15 cellular contexts compared by ENCODE assay signal in the genomic region with DNA sequence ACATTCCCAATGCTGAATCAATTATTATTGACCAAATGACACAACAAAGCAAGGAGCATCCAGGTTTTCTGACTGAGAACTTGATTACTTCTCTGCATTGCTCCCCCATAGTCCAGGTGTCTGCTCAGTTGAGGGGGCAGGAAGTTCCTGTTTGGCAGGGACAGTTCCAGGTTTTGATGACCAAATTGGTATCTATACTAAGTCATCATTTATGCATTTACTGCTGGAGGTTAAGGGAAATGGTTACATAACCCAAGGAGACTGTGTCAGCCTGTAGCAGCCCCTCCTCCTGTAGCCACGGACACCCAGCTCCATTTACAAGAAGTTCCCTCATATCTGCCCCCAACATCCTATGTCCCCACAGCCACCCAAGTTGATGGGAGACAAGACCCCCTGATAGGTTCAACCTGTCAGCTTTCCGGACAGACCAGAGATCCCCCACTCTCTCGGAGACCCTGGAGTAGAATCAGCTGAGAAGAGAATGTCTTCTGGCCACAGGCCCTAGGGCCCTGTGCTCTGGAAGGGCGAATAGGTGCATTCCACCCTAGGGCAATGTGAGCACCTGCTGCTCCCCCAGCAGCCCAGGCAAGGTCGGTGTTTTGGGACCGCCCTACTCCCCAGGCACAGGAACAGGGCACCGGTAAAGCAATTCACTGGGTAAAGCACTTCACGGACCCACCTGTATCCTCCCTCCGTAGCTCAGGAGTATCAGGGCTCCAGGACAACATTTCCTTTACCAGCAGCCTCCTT. TPM values are rescaled to one million over a fixed set of nuclear protein-coding genes. Genes with fewer than 3 reads are reported as not detected.
DNase-seq lines count a peak whose midpoint lies in the region; ATAC-seq and TF ChIP-seq lines count a peak whose summit lies in the region.
"Had no signal": no experiment of that assay in that cellular context is flagged by ENCODE, and none has a peak within 500 bp of the region (broad histone marks: within the 10 kb centered on the region; RNA-seq: fewer than 3 reads in every experiment).

No MANE protein-coding gene starts in this region.

- H3K27ac Mint-ChIP-seq in activated naive CD8-positive, alpha-beta T cell treated with anti-CD3 and anti-CD28 coated beads for 36 hours: peak overlapping the region; percentile 12
- H3K27ac Mint-ChIP-seq in activated naive CD8-positive, alpha-beta T cell treated with anti-CD3 and anti-CD28 coated beads, Interleukin-2, amount 50 U/mL, for 24 hours: no peak overlapping the region
- H3K27ac Mint-ChIP-seq: activated CD4-positive, alpha-beta T cell treated with anti-CD3 and anti-CD28 coated beads, Interleukin-2, amount 10 ng/mL, durations not matched to agents 7 days and 5 days; activated T-cell treated with anti-CD3 and anti-CD28 coated beads, Interleukin-2, amount 50 U/mL, for 72 hours had no signal

- H3K4me3 Mint-ChIP-seq in activated naive CD8-positive, alpha-beta T cell treated with anti-CD3 and anti-CD28 coated beads for 36 hours: no peak overlapping the region
- no peak overlapping the region for H3K4me3 Mint-ChIP-seq in activated naive CD8-positive, alpha-beta T cell treated with anti-CD3 and anti-CD28 coated beads, Interleukin-2, amount 50 U/mL, for 24 hours
- H3K4me3 Mint-ChIP-seq: activated CD4-positive, alpha-beta T cell treated with anti-CD3 and anti-CD28 coated beads, Interleukin-2, amount 10 ng/mL, durations not matched to agents 7 days and 5 days; activated T-cell treated with anti-CD3 and anti-CD28 coated beads, Interleukin-2, amount 50 U/mL, for 72 hours had no signal

- H3K4me2 ChIP-seq in PC-3 (ENCODE audit: low read length): peak overlapping the region; percentile 78

- H3K4me3 ChIP-seq in PC-3 (ENCODE audit: low read length) (peak overlapping the region; percentile 17; the same call in 1 of the 2 replicates), fibroblast of villous mesenchyme (ENCODE audit: low read depth, low read length) (no peak overlapping the region), stomach (no peak overlapping the region)
- H3K4me3 ChIP-seq: heart right ventricle, psoas muscle had no signal

- H2AFZ ChIP-seq in PC-3 (ENCODE audit: low read length): no peak overlapping the region

- H3K27ac ChIP-seq in PC-3 (ENCODE audit: low read length) (peak overlapping the region; percentile 85), stomach (peak overlapping the region; percentile 4 to 80 (median 74))
- H3K27ac ChIP-seq: heart right ventricle, psoas muscle had no signal

- 64 to 76% (median 74%) methylated on average over 9 of the region's 9 CpGs for WGBS in stomach, 5 donors

- H3K27me3 Mint-ChIP-seq in activated naive CD8-positive, alpha-beta T cell treated with anti-CD3 and anti-CD28 coated beads for 36 hours: no peaks in the 10 kb centered on the region
- peaks cover 3% of the 10 kb centered on the region for H3K27me3 Mint-ChIP-seq in activated naive CD8-positive, alpha-beta T cell treated with anti-CD3 and anti-CD28 coated beads, Interleukin-2, amount 50 U/mL, for 24 hours
- H3K27me3 Mint-ChIP-seq: activated CD4-positive, alpha-beta T cell treated with anti-CD3 and anti-CD28 coated beads, Interleukin-2, amount 10 ng/mL, durations not matched to agents 7 days and 5 days had no signal

- intact Hi-C loops in PC-3 (cut with micrococcal nuclease) (loop anchor here (1.0 to 5.0 kb wide), 2 partner anchors 17 to 43 kb away; no protein-coding TSS in a partner anchor), stomach (cut with DNase I; ENCODE audit: low total_unique reads) (no loop called here)

- POLR2A ChIA-PET in PC-3 (lab: Charles Lee; ENCODE audit: unreplicated experiment): no interaction called here

- CTCF ChIA-PET in PC-3 (lab: Charles Lee): no interaction called here

- H3K9ac ChIP-seq in PC-3 (ENCODE audit: low read length): no peak overlapping the region; the same call in 1 of the 2 replicates

- H3K4me1 ChIP-seq in PC-3 (ENCODE audit: insufficient read depth, low read length): peaks cover 65% of the 10 kb centered on the region
- peaks cover 61 to 79% (median 73%) of the 10 kb centered on the region in 4 donors for H3K4me1 ChIP-seq in stomach

- peaks cover 21% of the 10 kb centered on the region for H3K4me1 Mint-ChIP-seq in activated naive CD8-positive, alpha-beta T cell treated with anti-CD3 and anti-CD28 coated beads for 36 hours
- peaks cover 14% of the 10 kb centered on the region for H3K4me1 Mint-ChIP-seq in activated naive CD8-positive, alpha-beta T cell treated with anti-CD3 and anti-CD28 coated beads, Interleukin-2, amount 50 U/mL, for 24 hours

- no peak for TF ChIP-seq POLR2A in stomach (IDR thresholded peaks at IDR 0.05)

- no peak for TF ChIP-seq CTCF in PC-3 (conservative IDR thresholded peaks at IDR 0.05; ENCODE audit: low read depth, low read length)
- no peak for TF ChIP-seq CTCF in fibroblast of villous mesenchyme (IDR thresholded peaks at IDR 0.05; ENCODE audit: insufficient read depth, low read depth, low read length)
- no peak for TF ChIP-seq CTCF in stomach (IDR thresholded peaks at IDR 0.05)

- no peaks in the 10 kb centered on the region for H3K9me3 Mint-ChIP-seq in activated naive CD8-positive, alpha-beta T cell treated with anti-CD3 and anti-CD28 coated beads for 36 hours
- no peaks in the 10 kb centered on the region for H3K9me3 Mint-ChIP-seq in activated naive CD8-positive, alpha-beta T cell treated with anti-CD3 and anti-CD28 coated beads, Interleukin-2, amount 50 U/mL, for 24 hours
- H3K9me3 Mint-ChIP-seq: activated CD4-positive, alpha-beta T cell treated with anti-CD3 and anti-CD28 coated beads, Interleukin-2, amount 10 ng/mL, durations not matched to agents 7 days and 5 days; activated T-cell treated with anti-CD3 and anti-CD28 coated beads, Interleukin-2, amount 50 U/mL, for 72 hours had no signal

- no peaks in the 10 kb centered on the region for H3K79me2 ChIP-seq in PC-3 (ENCODE audit: low read length)

- DNase-seq in activated naive CD8-positive, alpha-beta T cell treated with anti-CD3 and anti-CD28 coated beads for 36 hours: no peak
- DNase-seq in activated naive CD8-positive, alpha-beta T cell treated with anti-CD3 and anti-CD28 coated beads, Interleukin-2, amount 50 U/mL, for 24 hours: no peak
- DNase-seq in PC-3 (peak; percentile 55), fibroblast of villous mesenchyme (ENCODE audit: low read depth) (peak; percentile 21), stomach (no peak), cerebellum (ENCODE audit: low spot score) (no peak), mesenteric fat pad (ENCODE audit: low spot score) (no peak), C1 segment of cervical spinal cord (lab: John Stamatoyannopoulos, UW) (no peak)
- DNase-seq: activated CD4-positive, alpha-beta T cell treated with anti-CD3 and anti-CD28 coated beads, Interleukin-2, amount 10 ng/mL, durations not matched to agents 7 days and 5 days; activated T-cell treated with anti-CD3 and anti-CD28 coated beads, Interleukin-2, amount 50 U/mL, for 72 hours; heart right ventricle; NCI-H1048; psoas muscle; SHP77 treated with DMSO at 0.1 percent for 48 hours; T1000 had no signal

- no TSS peak for BruUV-seq in PC-3 (replicated peaks; lab: Mats Ljungman, UMichigan)

- no peak for ATAC-seq in activated naive CD8-positive, alpha-beta T cell treated with anti-CD3 and anti-CD28 coated beads, Interleukin-2, amount 50 U/mL, for 24 hours
- ATAC-seq in PC-3: 0 out of 2 replicates have a peak, but pooled peaks have one; percentile 2
- ATAC-seq: heart right ventricle, psoas muscle had no signal

- H4K20me1 ChIP-seq in PC-3 (ENCODE audit: low read length): no peaks in the 10 kb centered on the region

- H3K9me2 ChIP-seq in PC-3 (replicated peaks; ENCODE audit: low read length): no peaks in the 10 kb centered on the region

- H3K36me3 Mint-ChIP-seq in activated naive CD8-positive, alpha-beta T cell treated with anti-CD3 and anti-CD28 coated beads for 36 hours: no peaks in the 10 kb centered on the region
- no peaks in the 10 kb centered on the region for H3K36me3 Mint-ChIP-seq in activated naive CD8-positive, alpha-beta T cell treated with anti-CD3 and anti-CD28 coated beads, Interleukin-2, amount 50 U/mL, for 24 hours (ENCODE audit: low read depth)

- H3K36me3 ChIP-seq in PC-3 (ENCODE audit: low read depth, low read length) (no peaks in the 10 kb centered on the region), stomach (no peaks in the 10 kb centered on the region)
- H3K36me3 ChIP-seq: heart right ventricle had no signal

- H3K9me3 ChIP-seq in PC-3 (ENCODE audit: low read length) (no peaks in the 10 kb centered on the region), stomach (no peaks in the 10 kb centered on the region)
- H3K9me3 ChIP-seq: heart right ventricle, psoas muscle had no signal

- H3F3A ChIP-seq in PC-3 (ENCODE audit: low read length, unreplicated experiment): peaks cover 9% of the 10 kb centered on the region

- TF ChIP-seq EP300 in stomach (IDR thresholded peaks at IDR 0.05): no peak

- H3K27me3 ChIP-seq in PC-3 (ENCODE audit: low read length) (no peaks in the 10 kb centered on the region), stomach (no peaks in the 10 kb centered on the region)
- H3K27me3 ChIP-seq: heart right ventricle had no signal

RNA-seq across cellular contexts. Expression of gene IRF2BPL, which starts 23.6 kb away (rescaled TPM):
- 10 to 100 TPM; 34.8 to 36.2 TPM for total RNA-seq in activated naive CD8-positive, alpha-beta T cell treated with anti-CD3 and anti-CD28 coated beads for 36 hours
- 113 and 146 TPM in 2 replicates for total RNA-seq in PC-3 (2014; rRNA removed)
- 40.2 and 44.1 TPM in 2 replicates for total RNA-seq in fibroblast of villous mesenchyme
- 10 to 100 TPM in 4 of 5 donors, 1 to 10 TPM in 1; 5.3 to 43.6 (median 28.4) TPM for total RNA-seq in stomach
- 10 to 100 TPM in 2 of 3 donors, 1 to 10 TPM in 1; 8.5 to 17.7 (median 10.5) TPM for polyA plus RNA-seq in stomach
- 28.5 TPM for total RNA-seq in cerebellum
- 51.9 TPM for total RNA-seq in mesenteric fat pad

Comparison
In these comparisons a context has a peak if more than half of its experiments do, and no peak if none do; other contexts are left out.
1. DNase-seq: peak in PC-3 (single experiment) and fibroblast of villous mesenchyme (single experiment); none in activated naive CD8-positive, alpha-beta T cell treated with anti-CD3 and anti-CD28 coated beads for 36 hours (single experiment), activated naive CD8-positive, alpha-beta T cell treated with anti-CD3 and anti-CD28 coated beads, Interleukin-2, amount 50 U/mL, for 24 hours (single experiment), stomach (single experiment), cerebellum (single experiment), mesenteric fat pad (single experiment) and C1 segment of cervical spinal cord (0 of 14).